In the genomic region with DNA sequence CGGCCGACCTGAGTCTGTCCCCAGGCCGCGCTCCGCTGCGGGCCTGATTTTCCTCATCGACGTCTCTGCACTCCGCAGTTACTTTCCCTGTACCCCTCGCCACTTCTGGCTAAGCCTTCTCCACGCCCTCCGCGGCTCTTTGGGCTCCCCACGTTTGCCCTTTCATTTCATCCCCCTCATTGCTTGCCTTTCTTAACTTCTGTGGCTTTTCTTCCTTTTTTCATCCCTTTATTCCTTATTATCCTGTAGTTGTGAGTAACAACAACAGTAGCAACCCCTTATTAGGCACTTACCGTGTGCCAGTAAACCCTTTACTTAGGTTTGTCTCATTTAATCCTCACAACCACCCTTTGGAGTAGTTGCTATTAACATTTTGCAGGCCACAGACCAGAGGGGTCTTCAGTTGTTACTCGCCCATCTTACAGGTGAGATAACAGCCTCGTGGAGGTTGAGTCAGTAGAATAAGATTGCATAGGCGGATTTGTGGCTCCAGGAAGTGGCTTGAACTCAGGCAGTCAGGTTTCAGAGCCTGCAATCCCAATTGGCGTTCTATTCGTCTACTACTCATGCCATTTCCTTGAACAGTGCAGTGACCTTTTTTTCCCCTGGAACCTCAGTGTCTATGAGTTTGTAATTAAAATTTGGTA, we compare ENCODE assay signal across 7 cellular contexts. TPM values are rescaled to one million over a fixed set of nuclear protein-coding genes. Genes with fewer than 3 reads are reported as not detected.
A peak's percentile ranks its signal among the peaks of the same experiment; 100 is the strongest.
DNase-seq lines count a peak whose midpoint lies in the region; ATAC-seq and TF ChIP-seq lines count a peak whose summit lies in the region.

No MANE protein-coding gene starts in this region.

- POLR2A ChIA-PET in activated CD4-positive, alpha-beta memory T cell treated with anti-CD3 and anti-CD28 coated beads for 36 hours (lab: Charles Lee), result no interaction called here

- H2AFZ ChIP-seq in KMS-11 (ENCODE audit: low read depth), result peak overlapping the region; percentile 55

- DNase-seq in activated CD4-positive, alpha-beta memory T cell treated with anti-CD3 and anti-CD28 coated beads for 36 hours, result peak; percentile 61
- DNase-seq in fibroblast of pulmonary artery (ENCODE audit: low read depth) (peak; percentile 28), renal cortical epithelial cell (ENCODE audit: low read depth) (peak; percentile 57), globus pallidus (ENCODE audit: low spot score) (no peak)

- peaks cover 12% of the 10 kb centered on the region for H3K36me3 Mint-ChIP-seq in activated CD4-positive, alpha-beta memory T cell treated with anti-CD3 and anti-CD28 coated beads for 36 hours

- peaks cover 57% of the 10 kb centered on the region for H3K79me2 ChIP-seq in KMS-11 (ENCODE audit: insufficient read depth, low read depth)

- H3K4me3 ChIP-seq in GM08714 (ENCODE audit: low read length) (peak overlapping the region; percentile 95), KMS-11 (IDR thresholded peaks at IDR 0.05; ENCODE audit: insufficient read depth, low read depth, low read length) (no peak overlapping the region), fibroblast of pulmonary artery (replicated peaks; ENCODE audit: low read depth, low read length) (peak overlapping the region; percentile 95)

- peak overlapping the region; percentile 68 for H3K4me2 ChIP-seq in KMS-11

- peaks cover 37% of the 10 kb centered on the region for H3K4me1 Mint-ChIP-seq in activated CD4-positive, alpha-beta memory T cell treated with anti-CD3 and anti-CD28 coated beads for 36 hours (ENCODE audit: low read depth)

- H3K4me1 ChIP-seq in KMS-11 (ENCODE audit: low read depth, poor library complexity, severe bottlenecking), result peaks cover 41% of the 10 kb centered on the region

- peak overlapping the region; percentile 98 for H3K27ac Mint-ChIP-seq in activated CD4-positive, alpha-beta memory T cell treated with anti-CD3 and anti-CD28 coated beads for 36 hours

- H3K27me3 Mint-ChIP-seq in activated CD4-positive, alpha-beta memory T cell treated with anti-CD3 and anti-CD28 coated beads for 36 hours, result no peaks in the 10 kb centered on the region

- peak overlapping the region; percentile 100 for H3K9ac ChIP-seq in KMS-11

- H3K27ac ChIP-seq in KMS-11, result peak overlapping the region; percentile 98

- H4K20me1 ChIP-seq in KMS-11 (ENCODE audit: insufficient read depth), result peaks cover 38% of the 10 kb centered on the region

- intact Hi-C loops in activated CD4-positive, alpha-beta memory T cell treated with anti-CD3 and anti-CD28 coated beads for 36 hours (cut with micrococcal nuclease), result loop anchor here (1.0 to 10.0 kb wide), 5 partner anchors 245 to 1934 kb away; a partner anchor contains a TSS

- no peak for TF ChIP-seq CTCF in KMS-11 (conservative IDR thresholded peaks at IDR 0.05; ENCODE audit: low read depth, low read length)
- TF ChIP-seq CTCF in fibroblast of pulmonary artery (IDR thresholded peaks at IDR 0.05; ENCODE audit: low read length, missing control alignments), result no peak

- ATAC-seq in GM21576 (IDR thresholded peaks at IDR 0.05; ENCODE audit: unreplicated experiment), result peak; percentile 9

- CTCF ChIA-PET in activated CD4-positive, alpha-beta memory T cell treated with anti-CD3 and anti-CD28 coated beads for 36 hours (lab: Charles Lee), result interaction anchor here (1.8 kb wide), 1 partner anchor 21 kb away, joined by 5 read pairs; no protein-coding TSS in a partner anchor

- H3K4me3 Mint-ChIP-seq in activated CD4-positive, alpha-beta memory T cell treated with anti-CD3 and anti-CD28 coated beads for 36 hours, result peak overlapping the region; percentile 97

- no peaks in the 10 kb centered on the region for H3K36me3 ChIP-seq in KMS-11 (ENCODE audit: insufficient read depth)

- no peaks in the 10 kb centered on the region for H3K9me3 Mint-ChIP-seq in activated CD4-positive, alpha-beta memory T cell treated with anti-CD3 and anti-CD28 coated beads for 36 hours

- H3K27me3 ChIP-seq in KMS-11 (ENCODE audit: insufficient read depth, low read depth), result no peaks in the 10 kb centered on the region

RNA-seq across cellular contexts. Expression of a gene that starts 0.7 kb away (rescaled TPM):
- 10 to 100 TPM; 93.3 to 99.4 TPM for total RNA-seq in activated CD4-positive, alpha-beta memory T cell treated with anti-CD3 and anti-CD28 coated beads for 36 hours
- total RNA-seq in renal cortical epithelial cell, result 34.9 and 47.4 TPM in 2 replicates
